1 cellular context compared by ENCODE assay signal in the genomic region with DNA sequence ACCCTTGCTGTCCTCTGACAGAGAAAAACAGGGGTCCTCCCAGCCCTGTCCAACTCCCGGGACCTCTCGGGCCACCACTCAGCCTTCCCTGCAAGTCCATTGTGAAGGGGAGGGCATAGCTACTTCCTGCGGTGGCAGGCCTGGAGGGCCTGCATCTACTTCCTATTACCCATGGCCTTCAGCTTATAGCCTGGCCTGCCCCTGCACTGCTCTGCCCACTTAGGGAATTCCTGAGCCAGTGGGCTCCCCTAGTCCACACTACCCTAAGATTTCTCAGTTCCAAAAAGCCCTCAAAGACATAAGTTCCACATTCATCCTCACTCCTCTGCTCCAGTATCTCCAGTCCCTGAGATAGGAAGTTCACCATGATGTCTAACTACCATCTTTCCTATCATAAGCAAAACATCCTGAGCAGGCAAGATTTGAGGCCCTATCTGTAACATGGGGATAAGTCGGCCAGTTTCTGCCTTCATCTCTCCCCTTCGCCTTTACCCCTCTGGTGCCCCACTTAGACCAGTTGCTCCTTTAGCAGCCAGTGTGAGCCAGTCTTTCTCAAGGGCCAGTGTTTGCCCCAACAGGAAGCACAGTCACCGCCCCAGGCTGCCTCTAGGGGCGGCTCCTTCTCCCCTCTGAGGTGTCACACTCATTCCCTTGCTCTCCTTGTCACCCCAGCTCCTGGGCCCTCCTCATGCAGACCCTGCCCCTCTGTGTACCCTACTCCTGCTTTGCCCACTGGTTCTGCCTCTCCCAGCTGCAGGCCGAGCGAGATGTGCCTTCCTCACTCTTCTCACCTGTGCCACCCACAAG.
A peak's percentile ranks its signal among the peaks of the same experiment; 100 is the strongest.
TF ChIP-seq lines count a peak whose summit lies in the region.

No MANE protein-coding gene starts in this region.

TF ChIP-seq in K562, 482 proteins besides CTCF, POLR2A, EP300 and RAD21:
- TF ChIP-seq RBM39 (optimal IDR thresholded peaks at IDR 0.05; ENCODE audit: low read depth, low read length) (no peak), TARDBP (IDR thresholded peaks at IDR 0.05) (no peak), HDGF (IDR thresholded peaks at IDR 0.05) (peak; percentile 61; the same call in 1 of the 2 replicates), BCOR (IDR thresholded peaks at IDR 0.05) (peak; percentile 92), KDM1A (IDR thresholded peaks at IDR 0.05) (peak; percentile 44 to 75; a peak in 3 of 4 replicates), TEAD1 (CRISPR knock-in tag; IDR thresholded peaks at IDR 0.05) (no peak), RBM25 (IDR thresholded peaks at IDR 0.05; ENCODE audit: low read depth, low read length, severe bottlenecking) (peak; percentile 45), CHD4 (IDR thresholded peaks at IDR 0.05; ENCODE audit: insufficient read depth, insufficient replicate concordance, low read depth, low read length, poor library complexity, severe bottlenecking) (peak; percentile 59), DACH1 (IDR thresholded peaks at IDR 0.05; ENCODE audit: partially characterized antibody) (no peak), HDAC2 (IDR thresholded peaks at IDR 0.05) (0 out of 2 replicates have a peak, but pooled peaks have one; percentile 28), SMARCA5 (IDR thresholded peaks at IDR 0.05) (peak; percentile 59; the same call in 1 of the 2 replicates), ZSCAN32 (CRISPR knock-in tag; IDR thresholded peaks at IDR 0.05) (no peak), SMAD1 (IDR thresholded peaks at IDR 0.05; ENCODE audit: low read depth, low read length, partially characterized antibody) (no peak), ZNF133 (CRISPR knock-in tag; IDR thresholded peaks at IDR 0.05) (no peak), RCOR1 (IDR thresholded peaks at IDR 0.05; ENCODE audit: borderline replicate concordance in 1 of 2, low read depth in 2 of 2, low read length in 2 of 2) (peak in 1 of 2 experiments; percentile 41; a peak in 1 of 4 replicates), CREM (IDR thresholded peaks at IDR 0.05; ENCODE audit: low read depth) (peak; percentile 14; the same call in 1 of the 2 replicates), ZBTB7A (IDR thresholded peaks at IDR 0.05; ENCODE audit: borderline replicate concordance, control insufficient read depth, low read depth, low read length) (peak; percentile 42; the same call in 1 of the 2 replicates), NRF1 (conservative IDR thresholded peaks at IDR 0.05 in 1 of 2, IDR thresholded peaks at IDR 0.05 in 1 of 2) (no peak), ETV1 (tag; conservative IDR thresholded peaks at IDR 0.05; ENCODE audit: low read depth) (peak; percentile 23; the same call in 1 of the 2 replicates)
- TF ChIP-seq, protein P1, sequence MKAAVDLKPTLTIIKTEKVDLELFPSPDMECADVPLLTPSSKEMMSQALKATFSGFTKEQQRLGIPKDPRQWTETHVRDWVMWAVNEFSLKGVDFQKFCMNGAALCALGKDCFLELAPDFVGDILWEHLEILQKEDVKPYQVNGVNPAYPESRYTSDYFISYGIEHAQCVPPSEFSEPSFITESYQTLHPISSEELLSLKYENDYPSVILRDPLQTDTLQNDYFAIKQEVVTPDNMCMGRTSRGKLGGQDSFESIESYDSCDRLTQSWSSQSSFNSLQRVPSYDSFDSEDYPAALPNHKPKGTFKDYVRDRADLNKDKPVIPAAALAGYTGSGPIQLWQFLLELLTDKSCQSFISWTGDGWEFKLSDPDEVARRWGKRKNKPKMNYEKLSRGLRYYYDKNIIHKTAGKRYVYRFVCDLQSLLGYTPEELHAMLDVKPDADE (conservative IDR thresholded peaks at IDR 0.05; ENCODE audit: control insufficient read depth, low read depth, low read length): 0 out of 2 replicates have a peak, but pooled peaks have one; percentile 14
- TF ChIP-seq, protein P2, sequence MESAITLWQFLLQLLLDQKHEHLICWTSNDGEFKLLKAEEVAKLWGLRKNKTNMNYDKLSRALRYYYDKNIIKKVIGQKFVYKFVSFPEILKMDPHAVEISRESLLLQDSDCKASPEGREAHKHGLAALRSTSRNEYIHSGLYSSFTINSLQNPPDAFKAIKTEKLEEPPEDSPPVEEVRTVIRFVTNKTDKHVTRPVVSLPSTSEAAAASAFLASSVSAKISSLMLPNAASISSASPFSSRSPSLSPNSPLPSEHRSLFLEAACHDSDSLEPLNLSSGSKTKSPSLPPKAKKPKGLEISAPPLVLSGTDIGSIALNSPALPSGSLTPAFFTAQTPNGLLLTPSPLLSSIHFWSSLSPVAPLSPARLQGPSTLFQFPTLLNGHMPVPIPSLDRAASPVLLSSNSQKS (CRISPR knock-in tag; IDR thresholded peaks at IDR 0.05): no peak
- TF ChIP-seq, protein P3, sequence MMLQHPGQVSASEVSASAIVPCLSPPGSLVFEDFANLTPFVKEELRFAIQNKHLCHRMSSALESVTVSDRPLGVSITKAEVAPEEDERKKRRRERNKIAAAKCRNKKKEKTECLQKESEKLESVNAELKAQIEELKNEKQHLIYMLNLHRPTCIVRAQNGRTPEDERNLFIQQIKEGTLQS (IDR thresholded peaks at IDR 0.05): no peak
- TF ChIP-seq, protein P3 (CRISPR knock-in tag; conservative IDR thresholded peaks at IDR 0.05): no peak
- TF ChIP-seq, protein P4, sequence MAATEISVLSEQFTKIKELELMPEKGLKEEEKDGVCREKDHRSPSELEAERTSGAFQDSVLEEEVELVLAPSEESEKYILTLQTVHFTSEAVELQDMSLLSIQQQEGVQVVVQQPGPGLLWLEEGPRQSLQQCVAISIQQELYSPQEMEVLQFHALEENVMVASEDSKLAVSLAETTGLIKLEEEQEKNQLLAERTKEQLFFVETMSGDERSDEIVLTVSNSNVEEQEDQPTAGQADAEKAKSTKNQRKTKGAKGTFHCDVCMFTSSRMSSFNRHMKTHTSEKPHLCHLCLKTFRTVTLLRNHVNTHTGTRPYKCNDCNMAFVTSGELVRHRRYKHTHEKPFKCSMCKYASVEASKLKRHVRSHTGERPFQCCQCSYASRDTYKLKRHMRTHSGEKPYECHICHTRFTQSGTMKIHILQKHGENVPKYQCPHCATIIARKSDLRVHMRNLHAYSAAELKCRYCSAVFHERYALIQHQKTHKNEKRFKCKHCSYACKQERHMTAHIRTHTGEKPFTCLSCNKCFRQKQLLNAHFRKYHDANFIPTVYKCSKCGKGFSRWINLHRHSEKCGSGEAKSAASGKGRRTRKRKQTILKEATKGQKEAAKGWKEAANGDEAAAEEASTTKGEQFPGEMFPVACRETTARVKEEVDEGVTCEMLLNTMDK (IDR thresholded peaks at IDR 0.05; ENCODE audit: borderline replicate concordance, insufficient read depth, low read depth, low read length, poor library complexity, severe bottlenecking): peak; percentile 25
